In the genomic region with DNA sequence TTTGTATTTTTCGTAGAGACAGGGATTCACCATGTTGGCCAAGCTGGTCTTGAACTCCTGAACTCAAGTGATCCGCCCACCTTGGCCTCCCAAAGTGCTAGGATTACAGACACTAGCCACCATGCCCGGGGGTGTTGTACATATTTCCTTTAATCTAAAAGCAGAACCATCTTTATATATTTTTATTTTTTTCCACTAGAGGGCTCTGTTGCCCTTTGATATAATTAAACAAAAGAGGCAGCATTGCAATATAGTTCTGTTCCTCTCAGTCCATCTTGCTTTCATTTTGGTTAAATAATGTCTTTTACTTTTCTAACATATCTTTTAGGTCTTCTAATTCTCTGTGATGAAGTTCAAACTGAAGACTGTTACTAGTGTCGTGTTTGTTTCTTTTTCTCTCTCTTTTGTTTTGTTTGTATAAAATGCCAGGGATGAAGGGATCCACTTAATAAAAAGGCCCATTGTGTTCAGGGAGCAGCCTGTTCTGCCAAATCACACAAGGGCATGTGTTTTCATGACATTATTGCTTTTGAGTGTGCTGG, we compare ENCODE assay signal across 8 cellular contexts. TPM values are rescaled to one million over a fixed set of nuclear protein-coding genes. Genes with fewer than 3 reads are reported as not detected.
DNase-seq lines count a peak whose midpoint lies in the region; ATAC-seq and TF ChIP-seq lines count a peak whose summit lies in the region.

No MANE protein-coding gene starts in this region.

- no peaks in the 10 kb centered on the region for H3K27me3 Mint-ChIP-seq in type B pancreatic cell

- no peak overlapping the region for H3K27ac ChIP-seq in RWPE1

- CTCF ChIA-PET in RWPE1 (lab: Yijun Ruan, JAX) = interaction anchor here (0.7 kb wide), 1 partner anchor 75 kb away, joined by 3 read pairs; no protein-coding TSS in a partner anchor

- H3K27ac Mint-ChIP-seq in type B pancreatic cell = peak overlapping the region; percentile 63

- POLR2A ChIA-PET in RWPE1 (lab: Yijun Ruan, JAX; ENCODE audit: low non-redundant PET) = no interaction called here

- peak overlapping the region; percentile 8; the same call in 1 of the 2 replicates for H3K4me3 ChIP-seq in LNCaP clone FGC (ENCODE audit: low read depth, low read length)

- peaks cover 9% of the 10 kb centered on the region for H3K36me3 Mint-ChIP-seq in type B pancreatic cell

- peaks cover 31% of the 10 kb centered on the region for H3K4me1 Mint-ChIP-seq in type B pancreatic cell (ENCODE audit: unreplicated experiment)

- ATAC-seq in GM21786 (IDR thresholded peaks at IDR 0.05; ENCODE audit: unreplicated experiment) (peak; percentile 84), left lobe of liver (peak; percentile 90)

- TF ChIP-seq CTCF in LNCaP clone FGC (IDR thresholded peaks at IDR 0.05; ENCODE audit: control insufficient read depth, extremely low read depth, insufficient read depth) (peak; percentile 16; the same call in 1 of the 2 replicates), RWPE1 (conservative IDR thresholded peaks at IDR 0.05; ENCODE audit: low read depth) (peak; percentile 40), type B pancreatic cell (conservative IDR thresholded peaks at IDR 0.05) (peak; percentile 80)

- DNase-seq in activated CD4-positive, alpha-beta T cell treated with anti-CD3 and anti-CD28 coated beads for 4 hours = peak; percentile 11 to 13
- DNase-seq in activated CD4-positive, alpha-beta T cell treated with anti-CD3 and anti-CD28 coated beads for 1 hour = no peak
- DNase-seq in LNCaP clone FGC (ENCODE audit: low read depth) (peak; percentile 93), RWPE1 (ENCODE audit: low spot score) (peak; percentile 41), cerebellum (ENCODE audit: low spot score) (peak; percentile 78), left lobe of liver (ENCODE audit: low spot score) (no peak), type B pancreatic cell (ENCODE audit: extremely low spot score, unreplicated experiment) (no peak)

- peak overlapping the region; percentile 60 for H3K4me3 Mint-ChIP-seq in type B pancreatic cell

- H3K9me3 Mint-ChIP-seq in type B pancreatic cell = no peaks in the 10 kb centered on the region

RNA-seq across cellular contexts. Expression of a gene that starts 23.4 kb away (rescaled TPM):
- 25.0 TPM for total RNA-seq in cerebellum
- 15.1 TPM for total RNA-seq in left lobe of liver
- total RNA-seq in type B pancreatic cell (ENCODE audit: low replicate concordance) = 12.6 and 28.2 TPM in 2 replicates

Comparison
In these comparisons a context has a peak if more than half of its experiments do, and no peak if none do; other contexts are left out.
1. DNase-seq: peak in activated CD4-positive, alpha-beta T cell treated with anti-CD3 and anti-CD28 coated beads for 4 hours (2 of 2), LNCaP clone FGC (single experiment), RWPE1 (single experiment) and cerebellum (single experiment); none in activated CD4-positive, alpha-beta T cell treated with anti-CD3 and anti-CD28 coated beads for 1 hour (single experiment), left lobe of liver (single experiment) and type B pancreatic cell (single experiment).
2. CTCF ChIP-seq: peak in every context shown above with its lines; median percentile 80 in type B pancreatic cell; 40 in RWPE1; 16 in LNCaP clone FGC.